20 cellular contexts compared by ENCODE assay signal in genomic region chr1:56045477-56045876, GRCh38.
DNase-seq lines count a peak whose midpoint lies in the region; ATAC-seq and TF ChIP-seq lines count a peak whose summit lies in the region.
"Had no signal": no experiment of that assay in that cellular context is flagged by ENCODE, and none has a peak within 500 bp of the region (broad histone marks: within the 10 kb centered on the region; RNA-seq: fewer than 3 reads in every experiment).

No MANE protein-coding gene starts in this region.

- no peaks in the 10 kb centered on the region for H3K27me3 ChIP-seq in GM06990 (replicated peaks; ENCODE audit: control insufficient read depth, insufficient read depth, low read length)
- no peaks in the 10 kb centered on the region for H3K27me3 ChIP-seq in MM.1S (replicated peaks; ENCODE audit: insufficient read depth, low read length)
- peaks cover 5% of the 10 kb centered on the region for H3K27me3 ChIP-seq in endodermal cell (ENCODE audit: control insufficient read depth, insufficient read depth, low read length, poor library complexity, severe bottlenecking)
- no peaks in the 10 kb centered on the region for H3K27me3 ChIP-seq in tibial artery

- peak overlapping the region; percentile 75 for H3K4me2 ChIP-seq in MM.1S (ENCODE audit: low read depth, low read length)

- H3K79me2 ChIP-seq in MM.1S (ENCODE audit: low read length): no peaks in the 10 kb centered on the region

- TF ChIP-seq CTCF in GM06990 (IDR thresholded peaks at IDR 0.05; ENCODE audit: insufficient read depth, low read length, poor library complexity, severe bottlenecking) (no peak), MM.1S (IDR thresholded peaks at IDR 0.05; ENCODE audit: low read length) (no peak), Calu3 (IDR thresholded peaks at IDR 0.05; ENCODE audit: unreplicated experiment) (no peak), endodermal cell (conservative IDR thresholded peaks at IDR 0.05) (no peak), tibial artery (IDR thresholded peaks at IDR 0.05) (no peak)

- CTCF ChIA-PET in Calu3 (lab: Charles Lee): no interaction called here

- H3K36me3 Mint-ChIP-seq in Calu3 (ENCODE audit: insufficient read depth, unreplicated experiment) (no peaks in the 10 kb centered on the region), endodermal cell (ENCODE audit: low read depth) (no peaks in the 10 kb centered on the region)
- no peaks in the 10 kb centered on the region for H3K36me3 Mint-ChIP-seq in activated T-cell treated with anti-CD3 and anti-CD28 coated beads, Interleukin-2, amount 50 U/mL, for 24 hours (ENCODE audit: low read depth)
- H3K36me3 Mint-ChIP-seq: CD4-positive, alpha-beta memory T cell; IgD-negative memory B cell had no signal

- no peaks in the 10 kb centered on the region for H3K9me2 ChIP-seq in MM.1S (replicated peaks; ENCODE audit: insufficient read depth, low read length)

- 100% methylated on average over 1 of the region's 1 CpG; no CpG with 5 or more reads in 1 of the 2 experiments for WGBS in endodermal cell (ENCODE audit: insufficient coverage in 1 of 2, insufficient read length in 1 of 2), 2 experiments

- intact Hi-C loops in Calu3 (cut with micrococcal nuclease; ENCODE audit: unreplicated experiment) (no loop called here), tibial artery (cut with DNase I; ENCODE audit: low total_unique reads) (no loop called here)

- H4K20me1 ChIP-seq in MM.1S (ENCODE audit: insufficient read depth, low read length): no peaks in the 10 kb centered on the region

- H3K36me3 ChIP-seq in GM06990 (ENCODE audit: control insufficient read depth, insufficient read depth, low read length) (no peaks in the 10 kb centered on the region), MM.1S (replicated peaks; ENCODE audit: insufficient read depth, low read length) (no peaks in the 10 kb centered on the region), endodermal cell (ENCODE audit: control insufficient read depth, insufficient read depth, low read length) (no peaks in the 10 kb centered on the region), tibial artery (no peaks in the 10 kb centered on the region)

- peak; percentile 18 for DNase-seq in GM06990 (ENCODE audit: extremely low read depth, insufficient read length)
- peak; percentile 53 for DNase-seq in MM.1S
- no peak for DNase-seq in Calu3
- DNase-seq in endodermal cell: no peak
- DNase-seq in tibial artery: no peak
- no peak for DNase-seq in activated T-cell treated with anti-CD3 and anti-CD28 coated beads, Interleukin-2, amount 50 U/mL, for 24 hours
- DNase-seq: 8988T; CD4-positive, alpha-beta memory T cell; DND-41; HCEC 1CT; MV-4-11; NCI-H1417; NCI-H187 treated with DMSO at 0.1 percent for 48 hours; NCI-H69; NK-92 treated with Interleukin-12 subunit alpha and Interleukin-12 subunit beta, amount 100 ng/mL, for 24 hours; OCI-M1; SHP77 treated with DMSO at 0.1 percent for 48 hours had no signal

- H3K27ac ChIP-seq in MM.1S (ENCODE audit: low read length) (peak overlapping the region; percentile 44; the same call in 1 of the 2 replicates), endodermal cell (ENCODE audit: low read depth, low read length) (no peak overlapping the region), tibial artery (no peak overlapping the region)

- H3K9me3 ChIP-seq in MM.1S (replicated peaks; ENCODE audit: insufficient read depth, low read length): no peaks in the 10 kb centered on the region
- H3K9me3 ChIP-seq in endodermal cell (ENCODE audit: control insufficient read depth, low read length): peaks cover 5% of the 10 kb centered on the region
- H3K9me3 ChIP-seq in tibial artery: no peaks in the 10 kb centered on the region

- H3K9ac ChIP-seq in MM.1S (ENCODE audit: low read length) (no peak overlapping the region), endodermal cell (ENCODE audit: extremely low read depth, low read length, poor library complexity, severe bottlenecking) (no peak overlapping the region)

- H3K4me1 Mint-ChIP-seq in Calu3 (ENCODE audit: low read depth, unreplicated experiment) (no peaks in the 10 kb centered on the region), endodermal cell (no peaks in the 10 kb centered on the region)
- no peaks in the 10 kb centered on the region for H3K4me1 Mint-ChIP-seq in activated T-cell treated with anti-CD3 and anti-CD28 coated beads, Interleukin-2, amount 50 U/mL, for 24 hours (ENCODE audit: low read depth)
- H3K4me1 Mint-ChIP-seq: CD4-positive, alpha-beta memory T cell; IgD-negative memory B cell had no signal

- H3F3A ChIP-seq in MM.1S (ENCODE audit: insufficient read depth, low read length): peaks cover 14% of the 10 kb centered on the region

- H3K27ac Mint-ChIP-seq in Calu3 (ENCODE audit: unreplicated experiment): no peak overlapping the region
- H3K27ac Mint-ChIP-seq in endodermal cell: no peak overlapping the region
- no peak overlapping the region for H3K27ac Mint-ChIP-seq in activated T-cell treated with anti-CD3 and anti-CD28 coated beads, Interleukin-2, amount 50 U/mL, for 24 hours
- H3K27ac Mint-ChIP-seq: CD4-positive, alpha-beta memory T cell; IgD-negative memory B cell had no signal

- peaks cover 28% of the 10 kb centered on the region for H3K4me1 ChIP-seq in MM.1S (ENCODE audit: low read length)
- no peaks in the 10 kb centered on the region for H3K4me1 ChIP-seq in endodermal cell (ENCODE audit: control insufficient read depth, insufficient read depth, low read length)
- no peaks in the 10 kb centered on the region for H3K4me1 ChIP-seq in tibial artery

- H3K9me3 Mint-ChIP-seq in Calu3 (ENCODE audit: low read depth, unreplicated experiment): peaks cover 2% of the 10 kb centered on the region
- H3K9me3 Mint-ChIP-seq in endodermal cell: peaks cover 12% of the 10 kb centered on the region
- no peaks in the 10 kb centered on the region for H3K9me3 Mint-ChIP-seq in activated T-cell treated with anti-CD3 and anti-CD28 coated beads, Interleukin-2, amount 50 U/mL, for 24 hours

- H2AFZ ChIP-seq in MM.1S (ENCODE audit: low read length): no peak overlapping the region

- H3K4me3 ChIP-seq in GM06990 (replicated peaks; ENCODE audit: low read depth, low read length): no peak overlapping the region
- no peak overlapping the region; the same call in 1 of the 2 replicates for H3K4me3 ChIP-seq in MM.1S (ENCODE audit: low read length)
- no peak overlapping the region for H3K4me3 ChIP-seq in endodermal cell (ENCODE audit: low read length)
- no peak overlapping the region for H3K4me3 ChIP-seq in tibial artery

- no TSS peak for BruUV-seq in Calu3 (replicated peaks; lab: Mats Ljungman, UMichigan)

- H3K27me3 Mint-ChIP-seq in Calu3 (ENCODE audit: unreplicated experiment): no peaks in the 10 kb centered on the region
- H3K27me3 Mint-ChIP-seq in endodermal cell (ENCODE audit: insufficient read depth): peaks cover 8% of the 10 kb centered on the region
- H3K27me3 Mint-ChIP-seq in activated T-cell treated with anti-CD3 and anti-CD28 coated beads, Interleukin-2, amount 50 U/mL, for 24 hours: no peaks in the 10 kb centered on the region
- H3K27me3 Mint-ChIP-seq: CD4-positive, alpha-beta memory T cell; IgD-negative memory B cell had no signal

- ATAC-seq in GM18868 (IDR thresholded peaks at IDR 0.05; ENCODE audit: unreplicated experiment) (peak; percentile 71), HG02798 (IDR thresholded peaks at IDR 0.05; ENCODE audit: poor library complexity, unreplicated experiment) (peak; percentile 56)

- no peak overlapping the region for H3K4me3 Mint-ChIP-seq in Calu3 (ENCODE audit: low read depth, unreplicated experiment)
- H3K4me3 Mint-ChIP-seq in endodermal cell: no peak overlapping the region
- H3K4me3 Mint-ChIP-seq in activated T-cell treated with anti-CD3 and anti-CD28 coated beads, Interleukin-2, amount 50 U/mL, for 24 hours: no peak overlapping the region
- H3K4me3 Mint-ChIP-seq: CD4-positive, alpha-beta memory T cell; IgD-negative memory B cell had no signal

Comparison
In these comparisons a context has a peak if more than half of its experiments do, and no peak if none do; other contexts are left out.
1. DNase-seq: peak in GM06990 (single experiment) and MM.1S (single experiment); none in Calu3 (single experiment), endodermal cell (single experiment), tibial artery (0 of 2) and activated T-cell treated with anti-CD3 and anti-CD28 coated beads, Interleukin-2, amount 50 U/mL, for 24 hours (single experiment).